ENCODE assay signal across 11 cellular contexts in the genomic region with DNA sequence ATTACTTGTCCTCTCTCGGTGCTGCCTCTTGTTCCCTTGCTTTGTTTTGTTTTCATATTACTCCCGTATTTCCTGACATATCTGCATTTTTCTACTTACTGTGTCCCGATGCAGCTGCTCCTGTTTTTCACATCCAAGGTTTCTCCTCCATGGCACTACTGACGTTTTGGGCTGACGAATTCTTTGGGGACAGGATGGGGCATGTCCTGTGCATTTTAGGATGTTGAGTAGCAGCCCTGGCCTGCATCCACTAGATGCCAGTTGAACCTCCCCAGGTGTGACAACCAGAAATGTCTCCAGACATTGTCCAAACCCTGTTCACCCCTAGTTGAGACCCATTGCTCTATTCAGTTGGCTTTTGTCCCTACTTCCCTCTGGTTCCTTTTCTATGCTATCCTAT.
"Had no signal": no experiment of that assay in that cellular context is flagged by ENCODE, and none has a peak within 500 bp of the region (broad histone marks: within the 10 kb centered on the region; RNA-seq: fewer than 3 reads in every experiment).

No MANE protein-coding gene starts in this region.

- H3K27me3 Mint-ChIP-seq: central memory CD8-positive, alpha-beta T cell; natural killer cell treated with Interleukin-12 subunit alpha and Interleukin-12 subunit beta and Interleukin-15 and Interleukin-18, amount 100 ng/mL, for 72 hours had no signal

- H3K27ac Mint-ChIP-seq: T-helper 2 cell treated with Interferon-gamma antibody and Interleukin-4, amounts not matched to agents 5 μg/mL and 100 μg/mL, for 36 hours had no signal

- H3K9me3 Mint-ChIP-seq: central memory CD8-positive, alpha-beta T cell; natural killer cell treated with Interleukin-12 subunit alpha and Interleukin-12 subunit beta and Interleukin-15 and Interleukin-18, amount 100 ng/mL, for 72 hours had no signal

- H3K4me3 Mint-ChIP-seq: central memory CD8-positive, alpha-beta T cell; natural killer cell treated with Interleukin-12 subunit alpha and Interleukin-12 subunit beta and Interleukin-15 and Interleukin-18, amount 100 ng/mL, for 72 hours; T-helper 2 cell treated with Interferon-gamma antibody and Interleukin-4, amounts not matched to agents 5 μg/mL and 100 μg/mL, for 36 hours had no signal

- ATAC-seq: natural killer cell treated with Interleukin-12 subunit alpha and Interleukin-12 subunit beta and Interleukin-15 and Interleukin-18, amount 100 ng/mL, for 72 hours had no signal

- H3K4me3 ChIP-seq: coronary artery had no signal

- DNase-seq: activated CD4-positive, alpha-beta T cell treated with anti-CD3 and anti-CD28 coated beads, Interleukin-2, amount 50 U/mL, for 1 hour; activated CD4-positive, CD25-positive, alpha-beta regulatory T cell; activated T-cell treated with anti-CD3 and anti-CD28 coated beads, Interleukin-2, amount 50 U/mL, for 1 hour; foreskin melanocyte; mesendoderm; stimulated activated CD4-positive, alpha-beta T cell treated with anti-CD3 and anti-CD28 coated beads, Interleukin-1b, Interleukin-23, amount 100 ng/mL, for 48 hours; SW 1271 had no signal

- H3K27ac ChIP-seq: coronary artery had no signal
